Comparison of ENCODE assay signal across 12 cellular contexts in the genomic region with DNA sequence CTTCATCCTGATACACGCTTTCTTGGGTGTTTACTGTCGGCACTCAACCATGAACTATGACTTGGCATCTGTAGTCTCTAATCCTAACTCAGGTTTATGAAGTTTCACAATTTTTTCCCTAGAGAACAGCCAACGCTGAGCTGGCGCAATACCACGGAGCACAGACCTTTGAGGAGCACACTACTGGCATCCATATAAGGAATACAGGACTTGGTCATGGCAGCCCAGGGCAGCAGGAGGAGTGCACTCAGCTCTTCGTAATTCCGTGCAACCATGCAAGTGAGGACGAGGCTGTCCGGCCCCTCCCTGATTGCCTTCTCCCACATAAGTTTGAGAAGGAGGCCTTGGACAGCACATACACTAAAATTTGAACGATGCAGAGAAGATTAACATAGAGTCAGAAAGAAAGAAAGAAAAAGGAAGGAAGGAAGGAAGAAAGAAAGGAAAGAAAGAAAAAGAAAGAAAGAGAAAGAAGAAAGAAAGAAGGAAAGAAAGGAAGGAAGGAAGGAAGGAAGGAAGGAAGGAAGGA. TPM values are rescaled to one million over a fixed set of nuclear protein-coding genes. Genes with fewer than 3 reads are reported as not detected.
A peak's percentile ranks its signal among the peaks of the same experiment; 100 is the strongest.
DNase-seq lines count a peak whose midpoint lies in the region; ATAC-seq and TF ChIP-seq lines count a peak whose summit lies in the region.
"Had no signal": no experiment of that assay in that cellular context is flagged by ENCODE, and none has a peak within 500 bp of the region (broad histone marks: within the 10 kb centered on the region; RNA-seq: fewer than 3 reads in every experiment).

No MANE protein-coding gene starts in this region.

- no peaks in the 10 kb centered on the region for H3K36me3 Mint-ChIP-seq in activated naive CD4-positive, alpha-beta T cell treated with anti-CD3 and anti-CD28 coated beads, Interleukin-2, amount 50 U/mL, for 72 hours
- H3K36me3 Mint-ChIP-seq: brain had no signal

- peak; percentile 76 for DNase-seq in HK-2 (ENCODE audit: unreplicated experiment)
- DNase-seq in astrocyte of the spinal cord (ENCODE audit: low read depth, low spot score) = peak; percentile 46
- DNase-seq in hepatocyte (ENCODE audit: low spot score) = peak; percentile 8
- DNase-seq in stromal cell of bone marrow (ENCODE audit: low read depth) = peak; percentile 93
- no peak for DNase-seq in DMS153 (lab: John Stamatoyannopoulos, UW)
- no peak for DNase-seq in NCI-H524 (lab: John Stamatoyannopoulos, UW)
- no peak for DNase-seq in vagina (ENCODE audit: extremely low spot score in 2 of 2)
- DNase-seq in activated naive CD4-positive, alpha-beta T cell treated with anti-CD3 and anti-CD28 coated beads, Interleukin-2, amount 50 U/mL, for 72 hours (ENCODE audit: low spot score in 2 of 2) = no peak
- DNase-seq: activated CD4-positive, alpha-beta T cell treated with anti-CD3 and anti-CD28 coated beads for 4 hours had no signal

- no peak overlapping the region for H3K4me3 ChIP-seq in astrocyte of the spinal cord (ENCODE audit: low read depth, low read length)
- no peak overlapping the region for H3K4me3 ChIP-seq in hepatocyte
- no peak overlapping the region for H3K4me3 ChIP-seq in vagina
- H3K4me3 ChIP-seq: PC-9 had no signal

- intact Hi-C loops in vagina (cut with DNase I) = no loop called here

- H3K36me3 ChIP-seq in hepatocyte (replicated peaks; ENCODE audit: insufficient read depth, low read depth) (no peaks in the 10 kb centered on the region), vagina (no peaks in the 10 kb centered on the region)

- H3K27me3 ChIP-seq in hepatocyte (no peaks in the 10 kb centered on the region), vagina (no peaks in the 10 kb centered on the region)

- H3K27ac ChIP-seq in hepatocyte = no peak overlapping the region
- no peak overlapping the region for H3K27ac ChIP-seq in vagina
- H3K27ac ChIP-seq: parathyroid adenoma, PC-9 had no signal

- no peak overlapping the region for H2AFZ ChIP-seq in hepatocyte
- H2AFZ ChIP-seq: parathyroid adenoma, PC-9 had no signal

- TF ChIP-seq CTCF in astrocyte of the spinal cord (IDR thresholded peaks at IDR 0.05; ENCODE audit: low read depth, low read length) (no peak), hepatocyte (IDR thresholded peaks at IDR 0.05; ENCODE audit: poor library complexity) (no peak), vagina (IDR thresholded peaks at IDR 0.05) (no peak)

- H3K9me2 ChIP-seq in hepatocyte (replicated peaks; ENCODE audit: insufficient read depth) = no peaks in the 10 kb centered on the region

- no peaks in the 10 kb centered on the region for H4K20me1 ChIP-seq in hepatocyte (ENCODE audit: insufficient read depth, poor library complexity, severe bottlenecking)

- 87% methylated on average over 10 of the region's 10 CpGs for WGBS in hepatocyte (ENCODE audit: low lambda C conversion rate, missing lambda C conversion rate)

- H3K9me3 Mint-ChIP-seq in activated naive CD4-positive, alpha-beta T cell treated with anti-CD3 and anti-CD28 coated beads, Interleukin-2, amount 50 U/mL, for 72 hours = no peaks in the 10 kb centered on the region

- ATAC-seq in activated naive CD4-positive, alpha-beta T cell treated with anti-CD3 and anti-CD28 coated beads, Interleukin-2, amount 50 U/mL, for 72 hours = no peak

- H3K4me1 ChIP-seq in hepatocyte (ENCODE audit: insufficient read depth) (peaks cover 18% of the 10 kb centered on the region), vagina (peaks cover 14% of the 10 kb centered on the region)

- H3K79me2 ChIP-seq in hepatocyte = no peaks in the 10 kb centered on the region
- H3K79me2 ChIP-seq: parathyroid adenoma had no signal

- in situ Hi-C loops in astrocyte of the spinal cord (cut with HindIII; ENCODE audit: low sequenced_read_pairs) = no loop called here

- H3K4me2 ChIP-seq in hepatocyte = no peak overlapping the region
- H3K4me2 ChIP-seq: PC-9 had no signal

- H3K27ac Mint-ChIP-seq in activated naive CD4-positive, alpha-beta T cell treated with anti-CD3 and anti-CD28 coated beads, Interleukin-2, amount 50 U/mL, for 72 hours = no peak overlapping the region

- no peak for TF ChIP-seq POLR2A in vagina (IDR thresholded peaks at IDR 0.05)

- H3K9me3 ChIP-seq in hepatocyte (ENCODE audit: low read depth) (no peaks in the 10 kb centered on the region), vagina (no peaks in the 10 kb centered on the region)

RNA-seq across cellular contexts. Expression of a gene that starts 41.0 kb away (rescaled TPM):
- total RNA-seq in hepatocyte (121 and 122 TPM in 2 replicates), vagina (137 TPM)
- polyA plus RNA-seq in hepatocyte = 88.7 and 97.1 TPM in 2 replicates
- total RNA-seq in activated naive CD4-positive, alpha-beta T cell treated with anti-CD3 and anti-CD28 coated beads, Interleukin-2, amount 50 U/mL, for 72 hours = 10 to 100 TPM; 18.6 to 21.8 TPM

Comparison
In these comparisons a context has a peak if more than half of its experiments do, and no peak if none do; other contexts are left out.
1. DNase-seq: peak in HK-2 (single experiment), astrocyte of the spinal cord (single experiment), hepatocyte (single experiment) and stromal cell of bone marrow (single experiment); none in DMS153 (single experiment), NCI-H524 (0 of 2), vagina (0 of 2) and activated naive CD4-positive, alpha-beta T cell treated with anti-CD3 and anti-CD28 coated beads, Interleukin-2, amount 50 U/mL, for 72 hours (0 of 2).